13 cellular contexts compared by ENCODE assay signal in genomic region chr6:24926192-24926591, GRCh38. TPM values are rescaled to one million over a fixed set of nuclear protein-coding genes. Genes with fewer than 3 reads are reported as not detected.
DNase-seq lines count a peak whose midpoint lies in the region; ATAC-seq and TF ChIP-seq lines count a peak whose summit lies in the region.
"Had no signal": no experiment of that assay in that cellular context is flagged by ENCODE, and none has a peak within 500 bp of the region (broad histone marks: within the 10 kb centered on the region; RNA-seq: fewer than 3 reads in every experiment).

No MANE protein-coding gene starts in this region.

- ATAC-seq in memory B cell (ENCODE audit: low read depth) = no peak
- no peak for ATAC-seq in Right ventricle myocardium inferior

- H3K27ac Mint-ChIP-seq in CD4-positive, alpha-beta memory T cell = peak overlapping the region; percentile 78 to 95 (median 92)
- peak overlapping the region; percentile 95 for H3K27ac Mint-ChIP-seq in memory B cell

- H3K4me3 Mint-ChIP-seq in CD4-positive, alpha-beta memory T cell = peak overlapping the region; percentile 80 to 94 (median 84)
- peak overlapping the region; percentile 82 for H3K4me3 Mint-ChIP-seq in memory B cell

- H3K79me2 ChIP-seq in DOHH2 (ENCODE audit: control insufficient read depth, low read length) = peaks cover 100% of the 10 kb centered on the region
- H3K79me2 ChIP-seq in smooth muscle cell (ENCODE audit: low read depth) = no peaks in the 10 kb centered on the region

- H3K9me2 ChIP-seq in DOHH2 (replicated peaks; ENCODE audit: control insufficient read depth, low read length) = no peaks in the 10 kb centered on the region

- TF ChIP-seq CTCF in DOHH2 (IDR thresholded peaks at IDR 0.05; ENCODE audit: low read depth, low read length, poor library complexity, severe bottlenecking) = no peak
- no peak for TF ChIP-seq CTCF in VCaP (conservative IDR thresholded peaks at IDR 0.05)
- no peak for TF ChIP-seq CTCF in smooth muscle cell (IDR thresholded peaks at IDR 0.05; ENCODE audit: borderline replicate concordance, insufficient read depth, poor library complexity, severe bottlenecking)

- H3K9me3 Mint-ChIP-seq in CD4-positive, alpha-beta memory T cell = peaks cover 0 to 4% (median 0%) of the 10 kb centered on the region in 8 donors
- peaks cover 4% of the 10 kb centered on the region for H3K9me3 Mint-ChIP-seq in memory B cell

- WGBS in smooth muscle cell (ENCODE audit: low lambda C conversion rate) = 40% methylated on average over 3 of the region's 3 CpGs

- no peaks in the 10 kb centered on the region for H3K27me3 ChIP-seq in CD4-positive, alpha-beta memory T cell (ENCODE audit: insufficient read depth, low read length)
- H3K27me3 ChIP-seq in DOHH2 (ENCODE audit: control insufficient read depth, low read length) (no peaks in the 10 kb centered on the region), smooth muscle cell (ENCODE audit: low read depth) (no peaks in the 10 kb centered on the region)

- peak overlapping the region; percentile 54 for H3K27ac ChIP-seq in CD4-positive, alpha-beta memory T cell (ENCODE audit: low read depth, low read length)
- H3K27ac ChIP-seq in DOHH2 (ENCODE audit: low read depth, low read length) (no peak overlapping the region), VCaP (peak overlapping the region; percentile 71), caudate nucleus (ENCODE audit: low read depth, low read length) (no peak overlapping the region), smooth muscle cell (ENCODE audit: low read depth) (no peak overlapping the region)

- CTCF ChIA-PET in CD4-positive, alpha-beta memory T cell (lab: Charles Lee; ENCODE audit: partially characterized antibody) = interaction anchor here (0.7 to 15.0 kb wide), 18 partner anchors 9 to 1066 kb away, joined by 3 to 245 read pairs (median 4); partner anchors contain the start of gene RIPOR2

- peak; percentile 43 to 59 (median 48) for DNase-seq in CD4-positive, alpha-beta memory T cell
- DNase-seq in memory B cell (ENCODE audit: low spot score in 2 of 2) (no peak), caudate nucleus (lab: John Stamatoyannopoulos, UW) (no peak), Right ventricle myocardium inferior (ENCODE audit: missing footprints) (no peak), smooth muscle cell (lab: John Stamatoyannopoulos, UW; ENCODE audit: unreplicated experiment) (no peak)
- DNase-seq: activated CD4-positive, alpha-beta T cell treated with anti-CD3 and anti-CD28 coated beads for 1 hour; DMS79 treated with DMSO at 0.1 percent for 48 hours; H7; kidney glomerular epithelial cell; NK-92 treated with Interleukin-12 subunit alpha and Interleukin-12 subunit beta, amount 100 ng/mL, for 24 hours had no signal

- peaks cover 0 to 1% of the 10 kb centered on the region in 2 donors for H3K27me3 Mint-ChIP-seq in CD4-positive, alpha-beta memory T cell
- no peaks in the 10 kb centered on the region for H3K27me3 Mint-ChIP-seq in memory B cell

- peak overlapping the region; percentile 37 to 63 for H3K4me3 ChIP-seq in CD4-positive, alpha-beta memory T cell (ENCODE audit: low read length in 2 of 2)
- H3K4me3 ChIP-seq in DOHH2 (ENCODE audit: low read length) = peak overlapping the region; percentile 28; the same call in 1 of the 2 replicates
- H3K4me3 ChIP-seq in smooth muscle cell = no peak overlapping the region

- intact Hi-C loops in CD4-positive, alpha-beta memory T cell (cut with micrococcal nuclease) = loop anchor here (1.0 kb wide), 1 partner anchor 10 kb away; no protein-coding TSS in a partner anchor
- intact Hi-C loops in Right ventricle myocardium inferior (cut with DNase I) = no loop called here

- POLR2A ChIA-PET in CD4-positive, alpha-beta memory T cell (lab: Charles Lee; ENCODE audit: partially characterized antibody) = interaction anchor here (0.8 to 22.9 kb wide), 12 partner anchors 10 to 144 kb away, joined by 3 to 1351 read pairs (median 4); partner anchors contain the start of gene RIPOR2

- H3K4me1 Mint-ChIP-seq in CD4-positive, alpha-beta memory T cell = peaks cover 52 to 90% (median 74%) of the 10 kb centered on the region in 4 donors
- peaks cover 46% of the 10 kb centered on the region for H3K4me1 Mint-ChIP-seq in memory B cell

- peaks cover 33% of the 10 kb centered on the region for H3K36me3 ChIP-seq in CD4-positive, alpha-beta memory T cell (ENCODE audit: insufficient read depth, low read length)
- H3K36me3 ChIP-seq in DOHH2 (ENCODE audit: control insufficient read depth, low read length) (peaks cover 61% of the 10 kb centered on the region), smooth muscle cell (ENCODE audit: low read depth) (no peaks in the 10 kb centered on the region)

- H2AFZ ChIP-seq in smooth muscle cell (ENCODE audit: low read depth) = no peak overlapping the region

- H3K4me1 ChIP-seq in CD4-positive, alpha-beta memory T cell (ENCODE audit: insufficient read depth, low read length) = peaks cover 97% of the 10 kb centered on the region
- H3K4me1 ChIP-seq in DOHH2 (ENCODE audit: control insufficient read depth, low read length) (peaks cover 98% of the 10 kb centered on the region), smooth muscle cell (ENCODE audit: low read depth) (peaks cover 30% of the 10 kb centered on the region)

- H4K20me1 ChIP-seq in DOHH2 (ENCODE audit: control insufficient read depth, insufficient read depth, low read depth, low read length) = no peaks in the 10 kb centered on the region
- no peaks in the 10 kb centered on the region for H4K20me1 ChIP-seq in smooth muscle cell (ENCODE audit: low read depth)

- H3K4me2 ChIP-seq in DOHH2 (ENCODE audit: low read length) = peak overlapping the region; percentile 54
- H3K4me2 ChIP-seq in smooth muscle cell = no peak overlapping the region

- H3F3A ChIP-seq in DOHH2 (ENCODE audit: control insufficient read depth, insufficient read depth) (peaks cover 15% of the 10 kb centered on the region), smooth muscle cell (ENCODE audit: low read depth) (peaks cover 7% of the 10 kb centered on the region)

- no peak overlapping the region for H3K9ac ChIP-seq in smooth muscle cell (ENCODE audit: low read depth)

- no peaks in the 10 kb centered on the region for H3K9me3 ChIP-seq in CD4-positive, alpha-beta memory T cell (ENCODE audit: control insufficient read depth in 1 of 2, low read length in 2 of 2)
- H3K9me3 ChIP-seq in DOHH2 (ENCODE audit: control insufficient read depth, insufficient read depth, low read length) (no peaks in the 10 kb centered on the region), smooth muscle cell (replicated peaks; ENCODE audit: low read depth) (no peaks in the 10 kb centered on the region)

- peaks cover 58 to 67% of the 10 kb centered on the region in 2 donors for H3K36me3 Mint-ChIP-seq in CD4-positive, alpha-beta memory T cell
- peaks cover 41% of the 10 kb centered on the region for H3K36me3 Mint-ChIP-seq in memory B cell

RNA-seq across cellular contexts. Expression of gene RIPOR2, which starts 9.6 kb away (rescaled TPM):
- total RNA-seq in CD4-positive, alpha-beta memory T cell = 100 to 1,000 TPM; 420 to 432 TPM
- 100 to 1,000 TPM; 431 to 458 TPM for polyA plus RNA-seq in CD4-positive, alpha-beta memory T cell
- 2.6 TPM for total RNA-seq in Right ventricle myocardium inferior
- total RNA-seq in smooth muscle cell = 5.6 and 6.6 TPM in 2 replicates
- 2.3 and 7.6 TPM in 2 replicates for polyA plus RNA-seq in smooth muscle cell
- total RNA-seq: glomerular endothelial cell had no signal

Comparison
In these comparisons a context has a peak if more than half of its experiments do, and no peak if none do; other contexts are left out.
1. DNase-seq: peak in CD4-positive, alpha-beta memory T cell (5 of 5); none in memory B cell (0 of 2), caudate nucleus (0 of 61), Right ventricle myocardium inferior (single experiment) and smooth muscle cell (single experiment).
2. H3K27ac ChIP-seq: peak in CD4-positive, alpha-beta memory T cell (single experiment) and VCaP (single experiment); none in DOHH2 (single experiment), caudate nucleus (single experiment) and smooth muscle cell (single experiment).
3. RNA of gene RIPOR2, which starts 9.6 kb away (total RNA-seq): 420 to 432 TPM in CD4-positive, alpha-beta memory T cell; 5.6 to 6.6 TPM in smooth muscle cell and 2.6 TPM in Right ventricle myocardium inferior (single experiment); every median in the first group is over 10 times any median in the second.